ENCODE assay signal across 8 cellular contexts in the genomic region with DNA sequence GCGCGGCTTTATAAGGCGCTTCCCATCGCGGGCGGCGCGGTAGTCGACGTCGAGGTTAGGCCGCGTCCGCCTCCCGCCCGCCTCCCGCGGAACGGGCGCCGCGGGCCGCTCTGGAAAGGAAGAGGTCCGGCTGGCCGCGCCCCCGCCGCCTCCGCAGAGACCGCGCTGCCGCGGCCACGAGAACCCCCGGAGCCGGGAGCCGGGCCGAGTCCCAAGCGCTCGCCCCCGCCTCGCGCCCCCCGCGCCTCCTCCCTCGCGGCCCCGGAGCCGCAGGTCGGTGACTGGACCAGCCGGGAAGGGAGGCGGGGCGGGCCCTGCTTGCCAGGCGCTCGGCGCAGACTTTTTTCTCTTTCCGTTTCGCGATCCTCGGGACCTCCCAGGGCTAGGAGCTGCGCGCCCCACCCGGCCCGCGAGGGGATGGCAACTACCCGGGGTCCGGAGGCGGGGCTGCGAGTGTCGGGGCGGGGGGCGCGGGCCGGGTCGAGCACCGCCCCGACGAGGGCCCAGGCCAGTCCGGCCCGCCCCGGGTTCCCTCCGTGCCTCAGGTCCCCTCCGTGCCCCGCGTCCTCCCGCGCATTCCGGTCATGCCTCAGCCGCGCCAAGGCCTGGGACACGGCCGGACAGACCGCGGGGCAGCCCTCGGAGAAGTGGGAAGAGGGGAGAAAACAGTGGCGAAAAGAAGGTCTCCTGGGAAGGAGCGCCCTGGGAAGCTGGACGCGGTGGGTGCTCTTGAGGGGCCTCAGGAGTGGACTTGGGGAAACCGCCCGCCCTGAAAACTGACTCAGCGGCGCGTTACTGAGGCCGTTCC. TPM values are rescaled to one million over a fixed set of nuclear protein-coding genes. Genes with fewer than 3 reads are reported as not detected.
DNase-seq lines count a peak whose midpoint lies in the region; ATAC-seq and TF ChIP-seq lines count a peak whose summit lies in the region.

No MANE protein-coding gene starts in this region.

- H3K4me3 ChIP-seq in KMS-11 (IDR thresholded peaks at IDR 0.05; ENCODE audit: insufficient read depth, low read depth, low read length) (no peak overlapping the region), mammary epithelial cell (replicated peaks in 1 of 3; ENCODE audit: insufficient read depth in 1 of 3, low read depth in 2 of 3, low read length in 3 of 3) (peak overlapping the region; percentile 75 to 94 (median 93)), skeletal muscle tissue (ENCODE audit: low read length in 3 of 3) (peak overlapping the region; percentile 51 to 86 (median 85)), OCI-LY7 (ENCODE audit: low read depth, low read length, poor library complexity, severe bottlenecking) (no peak overlapping the region)

- dilution Hi-C loops in mammary epithelial cell (cut with HindIII; ENCODE audit: low sequenced_read_pairs): no loop called here

- BruUV-seq in mammary epithelial cell (replicated peaks; lab: Mats Ljungman, UMichigan): no TSS peak
- BruUV-seq in OCI-LY7 (replicated peaks; lab: Mats Ljungman, UMichigan): no TSS peak

- H4K20me1 ChIP-seq in KMS-11 (ENCODE audit: insufficient read depth): no peaks in the 10 kb centered on the region
- no peaks in the 10 kb centered on the region for H4K20me1 ChIP-seq in mammary epithelial cell (ENCODE audit: insufficient read depth, low read length)
- no peaks in the 10 kb centered on the region for H4K20me1 ChIP-seq in OCI-LY7 (ENCODE audit: insufficient read depth, low read length)

- TF ChIP-seq CTCF in KMS-11 (conservative IDR thresholded peaks at IDR 0.05; ENCODE audit: low read depth, low read length) (no peak), WTC11 (IDR thresholded peaks at IDR 0.05) (no peak; the same call in 1 of the 2 replicates), mammary epithelial cell (conservative IDR thresholded peaks at IDR 0.05 in 1 of 2, IDR thresholded peaks at IDR 0.05 in 1 of 2; ENCODE audit: extremely low read depth in 1 of 2, insufficient read depth in 1 of 2, low read depth in 1 of 2, low read length in 2 of 2) (no peak), OCI-LY7 (conservative IDR thresholded peaks at IDR 0.05; ENCODE audit: low read length) (no peak)

- peak; percentile 68 for ATAC-seq in GM21717 (IDR thresholded peaks at IDR 0.05; ENCODE audit: unreplicated experiment)
- peak; percentile 40 for ATAC-seq in WTC11

- no peaks in the 10 kb centered on the region for H3K36me3 Mint-ChIP-seq in WTC11

- H3K9ac ChIP-seq in KMS-11 (no peak overlapping the region), mammary epithelial cell (ENCODE audit: insufficient read depth, low read length) (peak overlapping the region; percentile 77), skeletal muscle tissue (ENCODE audit: low read depth in 1 of 3, low read length in 3 of 3) (peak overlapping the region; percentile 76 to 90 (median 85))

- peaks cover 57% of the 10 kb centered on the region for H3K27me3 Mint-ChIP-seq in WTC11 (ENCODE audit: low read depth)

- POLR2A ChIA-PET in WTC11 (lab: Charles Lee) (interaction anchor here (0.7 kb wide), 1 partner anchor 11 kb away, joined by 3 read pairs; no protein-coding TSS in a partner anchor), OCI-LY7 (lab: Charles Lee) (no interaction called here)

- in situ Hi-C loops in mammary epithelial cell (cut with MboI; ENCODE audit: low sequenced_read_pairs in 2 of 2): no loop called here

- no peaks in the 10 kb centered on the region for H3K9me3 Mint-ChIP-seq in WTC11

- no peak overlapping the region for H3K27ac Mint-ChIP-seq in WTC11

- H3K4me1 ChIP-seq in KMS-11 (ENCODE audit: low read depth, poor library complexity, severe bottlenecking) (no peaks in the 10 kb centered on the region), mammary epithelial cell (ENCODE audit: insufficient read depth, low read length) (peaks cover 30% of the 10 kb centered on the region), skeletal muscle tissue (ENCODE audit: control insufficient read depth in 3 of 3, insufficient read depth in 3 of 3, low read length in 3 of 3) (peaks cover 25 to 32% (median 27%) of the 10 kb centered on the region in 3 donors), OCI-LY7 (ENCODE audit: insufficient read depth, low read length, poor library complexity, severe bottlenecking) (no peaks in the 10 kb centered on the region)

- H3K4me2 ChIP-seq in KMS-11: no peak overlapping the region
- H3K4me2 ChIP-seq in mammary epithelial cell (ENCODE audit: insufficient read depth, low read depth, low read length): peak overlapping the region; percentile 98
- no peak overlapping the region for H3K4me2 ChIP-seq in OCI-LY7 (ENCODE audit: low read length)

- H3K79me2 ChIP-seq in KMS-11 (ENCODE audit: insufficient read depth, low read depth): no peaks in the 10 kb centered on the region
- H3K79me2 ChIP-seq in mammary epithelial cell (ENCODE audit: insufficient read depth, low read length): peaks cover 48% of the 10 kb centered on the region
- no peaks in the 10 kb centered on the region for H3K79me2 ChIP-seq in OCI-LY7 (ENCODE audit: insufficient read depth, low read depth, low read length)

- H3K27me3 ChIP-seq in KMS-11 (ENCODE audit: insufficient read depth, low read depth): no peaks in the 10 kb centered on the region
- no peaks in the 10 kb centered on the region for H3K27me3 ChIP-seq in mammary epithelial cell (ENCODE audit: insufficient read depth, low read length)
- no peaks in the 10 kb centered on the region for H3K27me3 ChIP-seq in skeletal muscle tissue (ENCODE audit: control insufficient read depth in 3 of 3, insufficient read depth in 3 of 3, low read length in 3 of 3)

- no peaks in the 10 kb centered on the region for H3K9me2 ChIP-seq in OCI-LY7 (ENCODE audit: insufficient read depth, low read length)

- DNase-seq in EL: peak; percentile 94
- peak; percentile 79 for DNase-seq in WTC11 (ENCODE audit: low spot score)
- DNase-seq in mammary epithelial cell: peak; percentile 78
- peak; percentile 89 for DNase-seq in iPS-NIHi11 (ENCODE audit: low spot score)
- no peak for DNase-seq in OCI-LY7 (ENCODE audit: low spot score)

- H2AFZ ChIP-seq in KMS-11 (ENCODE audit: low read depth) (peak overlapping the region; percentile 57), mammary epithelial cell (ENCODE audit: low read depth, low read length) (peak overlapping the region; percentile 87), OCI-LY7 (ENCODE audit: low read length) (no peak overlapping the region)

- H3K9me3 ChIP-seq in mammary epithelial cell (replicated peaks; ENCODE audit: insufficient read depth, low read length) (no peaks in the 10 kb centered on the region), skeletal muscle tissue (ENCODE audit: control insufficient read depth in 3 of 3, low read length in 3 of 3) (no peaks in the 10 kb centered on the region), OCI-LY7 (ENCODE audit: low read length) (no peaks in the 10 kb centered on the region)

- peak overlapping the region; percentile 62 for H3K4me3 Mint-ChIP-seq in WTC11

- H3K4me1 Mint-ChIP-seq in WTC11: peaks cover 56% of the 10 kb centered on the region

- CTCF ChIA-PET in WTC11 (lab: Charles Lee): interaction anchor here (0.9 to 1.8 kb wide), 3 partner anchors 97 to 266 kb away, joined by 3 to 12 read pairs (median 4); a partner anchor contains a TSS
- CTCF ChIA-PET in mammary epithelial cell (lab: Charles Lee; ENCODE audit: low non-redundant PET): interaction anchor here (0.6 kb wide), 1 partner anchor 137 kb away, joined by 4 read pairs; no protein-coding TSS in a partner anchor
- CTCF ChIA-PET in OCI-LY7 (lab: Charles Lee; ENCODE audit: unreplicated experiment): no interaction called here

- intact Hi-C loops in mammary epithelial cell (cut with micrococcal nuclease) (loop anchor here (2.0 kb wide), 1 partner anchor 15 kb away; no protein-coding TSS in a partner anchor), OCI-LY7 (cut with micrococcal nuclease; ENCODE audit: unreplicated experiment) (no loop called here)

- no peaks in the 10 kb centered on the region for H3K36me3 ChIP-seq in KMS-11 (ENCODE audit: insufficient read depth)
- no peaks in the 10 kb centered on the region for H3K36me3 ChIP-seq in mammary epithelial cell (ENCODE audit: insufficient read depth, low read length)
- no peaks in the 10 kb centered on the region for H3K36me3 ChIP-seq in skeletal muscle tissue (ENCODE audit: control insufficient read depth in 3 of 3, insufficient read depth in 3 of 3, low read length in 3 of 3)
- H3K36me3 ChIP-seq in OCI-LY7 (ENCODE audit: insufficient read depth, low read length): no peaks in the 10 kb centered on the region

- WGBS in mammary epithelial cell (ENCODE audit: low coverage, missing lambda C conversion rate): 27% methylated on average over 17 of the region's 105 CpGs

- H3K27ac ChIP-seq in KMS-11 (no peak overlapping the region), mammary epithelial cell (ENCODE audit: insufficient read depth, low read depth, low read length) (peak overlapping the region; percentile 64), skeletal muscle tissue (ENCODE audit: low read depth, low read length) (peak overlapping the region; percentile 94), OCI-LY7 (ENCODE audit: low read depth, low read length, poor library complexity, severe bottlenecking) (no peak overlapping the region)

TF ChIP-seq in WTC11, 78 proteins besides CTCF, POLR2A, EP300 and RAD21 (continues in another document):
- TF ChIP-seq IRF2 (CRISPR knock-in tag; IDR thresholded peaks at IDR 0.05; ENCODE audit: borderline replicate concordance, low read depth) (no peak), RELA (CRISPR knock-in tag; IDR thresholded peaks at IDR 0.05; ENCODE audit: borderline replicate concordance) (peak; percentile 36; the same call in 1 of the 2 replicates)

RNA-seq across cellular contexts. Expression of a gene that starts 0.4 kb away (rescaled TPM):
- total RNA-seq in WTC11 (2021): 3.3 to 4.4 TPM (median 3.9 TPM) in 3 replicates
- total RNA-seq in mammary epithelial cell: 100 to 1,000 TPM in 1 of 2 donors, 10 to 100 TPM in 1; 40.4 to 180 TPM
- polyA plus RNA-seq in mammary epithelial cell: 12.1 TPM
- 10.3 TPM for polyA minus RNA-seq in mammary epithelial cell
- total RNA-seq in skeletal muscle tissue: 14.1 TPM
- not detected in 2 replicates for total RNA-seq in OCI-LY7 (2014; rRNA removed; shearing (Covaris generic))
- not detected in 2 replicates for total RNA-seq in OCI-LY7 (2022)

Comparison
In these comparisons a context has a peak if more than half of its experiments do, and no peak if none do; other contexts are left out.
1. H3K27ac ChIP-seq: peak in mammary epithelial cell (single experiment) and skeletal muscle tissue (single experiment); none in KMS-11 (single experiment) and OCI-LY7 (single experiment).
2. H3K4me3 ChIP-seq: peak in mammary epithelial cell (3 of 3) and skeletal muscle tissue (3 of 3); none in KMS-11 (single experiment) and OCI-LY7 (single experiment).